1 cellular context compared by ENCODE assay signal in the genomic region with DNA sequence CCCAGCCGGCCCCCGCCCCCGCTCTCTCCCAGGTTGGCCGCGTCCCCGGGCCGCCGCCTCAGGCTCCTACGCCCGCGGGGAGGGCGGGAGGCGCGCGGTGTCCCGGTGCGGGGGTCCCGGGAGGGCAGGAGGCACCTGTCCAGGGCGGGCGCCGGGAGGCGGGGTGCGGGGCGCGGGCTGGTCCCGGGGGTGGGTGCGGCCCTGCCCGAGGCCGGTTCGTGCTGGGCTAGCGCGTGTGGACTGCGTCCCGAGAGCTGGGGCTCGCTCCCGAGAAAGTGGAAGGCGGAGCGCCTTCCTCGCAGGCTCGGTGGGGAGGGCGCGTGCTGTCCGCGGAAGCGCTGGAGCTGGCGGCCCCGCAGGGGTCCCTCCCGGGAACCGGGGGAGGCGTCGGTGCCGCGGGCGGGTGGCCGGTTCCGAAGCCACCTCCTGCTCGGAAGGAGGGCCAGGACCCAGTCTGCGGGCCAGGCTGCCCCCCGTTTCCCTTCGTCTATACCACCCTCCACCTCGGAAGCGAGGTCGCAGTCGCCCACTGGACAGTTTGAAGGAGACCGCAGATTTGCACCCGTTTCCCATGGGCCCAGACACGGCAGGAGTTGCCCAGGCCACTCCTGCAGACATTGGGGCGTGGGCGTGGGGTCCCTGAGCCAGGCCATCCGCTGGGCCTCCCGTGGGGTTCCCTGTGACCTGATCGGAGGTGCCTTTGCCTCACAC.
TF ChIP-seq lines count a peak whose summit lies in the region.

No MANE protein-coding gene starts in this region.

TF ChIP-seq in K562, 482 proteins besides CTCF, POLR2A, EP300 and RAD21 (continued from another document):
- TF ChIP-seq, protein P1, sequence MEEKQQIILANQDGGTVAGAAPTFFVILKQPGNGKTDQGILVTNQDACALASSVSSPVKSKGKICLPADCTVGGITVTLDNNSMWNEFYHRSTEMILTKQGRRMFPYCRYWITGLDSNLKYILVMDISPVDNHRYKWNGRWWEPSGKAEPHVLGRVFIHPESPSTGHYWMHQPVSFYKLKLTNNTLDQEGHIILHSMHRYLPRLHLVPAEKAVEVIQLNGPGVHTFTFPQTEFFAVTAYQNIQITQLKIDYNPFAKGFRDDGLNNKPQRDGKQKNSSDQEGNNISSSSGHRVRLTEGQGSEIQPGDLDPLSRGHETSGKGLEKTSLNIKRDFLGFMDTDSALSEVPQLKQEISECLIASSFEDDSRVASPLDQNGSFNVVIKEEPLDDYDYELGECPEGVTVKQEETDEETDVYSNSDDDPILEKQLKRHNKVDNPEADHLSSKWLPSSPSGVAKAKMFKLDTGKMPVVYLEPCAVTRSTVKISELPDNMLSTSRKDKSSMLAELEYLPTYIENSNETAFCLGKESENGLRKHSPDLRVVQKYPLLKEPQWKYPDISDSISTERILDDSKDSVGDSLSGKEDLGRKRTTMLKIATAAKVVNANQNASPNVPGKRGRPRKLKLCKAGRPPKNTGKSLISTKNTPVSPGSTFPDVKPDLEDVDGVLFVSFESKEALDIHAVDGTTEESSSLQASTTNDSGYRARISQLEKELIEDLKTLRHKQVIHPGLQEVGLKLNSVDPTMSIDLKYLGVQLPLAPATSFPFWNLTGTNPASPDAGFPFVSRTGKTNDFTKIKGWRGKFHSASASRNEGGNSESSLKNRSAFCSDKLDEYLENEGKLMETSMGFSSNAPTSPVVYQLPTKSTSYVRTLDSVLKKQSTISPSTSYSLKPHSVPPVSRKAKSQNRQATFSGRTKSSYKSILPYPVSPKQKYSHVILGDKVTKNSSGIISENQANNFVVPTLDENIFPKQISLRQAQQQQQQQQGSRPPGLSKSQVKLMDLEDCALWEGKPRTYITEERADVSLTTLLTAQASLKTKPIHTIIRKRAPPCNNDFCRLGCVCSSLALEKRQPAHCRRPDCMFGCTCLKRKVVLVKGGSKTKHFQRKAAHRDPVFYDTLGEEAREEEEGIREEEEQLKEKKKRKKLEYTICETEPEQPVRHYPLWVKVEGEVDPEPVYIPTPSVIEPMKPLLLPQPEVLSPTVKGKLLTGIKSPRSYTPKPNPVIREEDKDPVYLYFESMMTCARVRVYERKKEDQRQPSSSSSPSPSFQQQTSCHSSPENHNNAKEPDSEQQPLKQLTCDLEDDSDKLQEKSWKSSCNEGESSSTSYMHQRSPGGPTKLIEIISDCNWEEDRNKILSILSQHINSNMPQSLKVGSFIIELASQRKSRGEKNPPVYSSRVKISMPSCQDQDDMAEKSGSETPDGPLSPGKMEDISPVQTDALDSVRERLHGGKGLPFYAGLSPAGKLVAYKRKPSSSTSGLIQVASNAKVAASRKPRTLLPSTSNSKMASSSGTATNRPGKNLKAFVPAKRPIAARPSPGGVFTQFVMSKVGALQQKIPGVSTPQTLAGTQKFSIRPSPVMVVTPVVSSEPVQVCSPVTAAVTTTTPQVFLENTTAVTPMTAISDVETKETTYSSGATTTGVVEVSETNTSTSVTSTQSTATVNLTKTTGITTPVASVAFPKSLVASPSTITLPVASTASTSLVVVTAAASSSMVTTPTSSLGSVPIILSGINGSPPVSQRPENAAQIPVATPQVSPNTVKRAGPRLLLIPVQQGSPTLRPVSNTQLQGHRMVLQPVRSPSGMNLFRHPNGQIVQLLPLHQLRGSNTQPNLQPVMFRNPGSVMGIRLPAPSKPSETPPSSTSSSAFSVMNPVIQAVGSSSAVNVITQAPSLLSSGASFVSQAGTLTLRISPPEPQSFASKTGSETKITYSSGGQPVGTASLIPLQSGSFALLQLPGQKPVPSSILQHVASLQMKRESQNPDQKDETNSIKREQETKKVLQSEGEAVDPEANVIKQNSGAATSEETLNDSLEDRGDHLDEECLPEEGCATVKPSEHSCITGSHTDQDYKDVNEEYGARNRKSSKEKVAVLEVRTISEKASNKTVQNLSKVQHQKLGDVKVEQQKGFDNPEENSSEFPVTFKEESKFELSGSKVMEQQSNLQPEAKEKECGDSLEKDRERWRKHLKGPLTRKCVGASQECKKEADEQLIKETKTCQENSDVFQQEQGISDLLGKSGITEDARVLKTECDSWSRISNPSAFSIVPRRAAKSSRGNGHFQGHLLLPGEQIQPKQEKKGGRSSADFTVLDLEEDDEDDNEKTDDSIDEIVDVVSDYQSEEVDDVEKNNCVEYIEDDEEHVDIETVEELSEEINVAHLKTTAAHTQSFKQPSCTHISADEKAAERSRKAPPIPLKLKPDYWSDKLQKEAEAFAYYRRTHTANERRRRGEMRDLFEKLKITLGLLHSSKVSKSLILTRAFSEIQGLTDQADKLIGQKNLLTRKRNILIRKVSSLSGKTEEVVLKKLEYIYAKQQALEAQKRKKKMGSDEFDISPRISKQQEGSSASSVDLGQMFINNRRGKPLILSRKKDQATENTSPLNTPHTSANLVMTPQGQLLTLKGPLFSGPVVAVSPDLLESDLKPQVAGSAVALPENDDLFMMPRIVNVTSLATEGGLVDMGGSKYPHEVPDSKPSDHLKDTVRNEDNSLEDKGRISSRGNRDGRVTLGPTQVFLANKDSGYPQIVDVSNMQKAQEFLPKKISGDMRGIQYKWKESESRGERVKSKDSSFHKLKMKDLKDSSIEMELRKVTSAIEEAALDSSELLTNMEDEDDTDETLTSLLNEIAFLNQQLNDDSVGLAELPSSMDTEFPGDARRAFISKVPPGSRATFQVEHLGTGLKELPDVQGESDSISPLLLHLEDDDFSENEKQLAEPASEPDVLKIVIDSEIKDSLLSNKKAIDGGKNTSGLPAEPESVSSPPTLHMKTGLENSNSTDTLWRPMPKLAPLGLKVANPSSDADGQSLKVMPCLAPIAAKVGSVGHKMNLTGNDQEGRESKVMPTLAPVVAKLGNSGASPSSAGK (IDR thresholded peaks at IDR 0.05) = 0 out of 2 replicates have a peak, but pooled peaks have one; percentile 6
- TF ChIP-seq ZNF23 (CRISPR knock-in tag; IDR thresholded peaks at IDR 0.05) (no peak), RBBP5 (IDR thresholded peaks at IDR 0.05; ENCODE audit: borderline replicate concordance, insufficient read depth, low read length, poor library complexity, severe bottlenecking) (peak; percentile 46), FOXP1 (CRISPR knock-in tag; IDR thresholded peaks at IDR 0.05) (0 out of 2 replicates have a peak, but pooled peaks have one; percentile 24), HNRNPLL (IDR thresholded peaks at IDR 0.05; ENCODE audit: low read depth, low read length, poor library complexity, severe bottlenecking) (no peak), POU5F1 (IDR thresholded peaks at IDR 0.05; ENCODE audit: borderline replicate concordance, low read depth, low read length, partially characterized antibody) (no peak), ZBTB7A (IDR thresholded peaks at IDR 0.05; ENCODE audit: borderline replicate concordance, control insufficient read depth, low read depth, low read length) (peak; percentile 48; the same call in 1 of the 2 replicates), HDAC1 (IDR thresholded peaks at IDR 0.05) (no peak), ZNF444 (CRISPR knock-in tag; IDR thresholded peaks at IDR 0.05) (no peak), ZNF124 (CRISPR knock-in tag; IDR thresholded peaks at IDR 0.05) (no peak), FOXK2 (conservative IDR thresholded peaks at IDR 0.05 in 1 of 2, IDR thresholded peaks at IDR 0.05 in 1 of 2; ENCODE audit: low read depth in 2 of 2) (no peak)
- TF ChIP-seq, protein P2, sequence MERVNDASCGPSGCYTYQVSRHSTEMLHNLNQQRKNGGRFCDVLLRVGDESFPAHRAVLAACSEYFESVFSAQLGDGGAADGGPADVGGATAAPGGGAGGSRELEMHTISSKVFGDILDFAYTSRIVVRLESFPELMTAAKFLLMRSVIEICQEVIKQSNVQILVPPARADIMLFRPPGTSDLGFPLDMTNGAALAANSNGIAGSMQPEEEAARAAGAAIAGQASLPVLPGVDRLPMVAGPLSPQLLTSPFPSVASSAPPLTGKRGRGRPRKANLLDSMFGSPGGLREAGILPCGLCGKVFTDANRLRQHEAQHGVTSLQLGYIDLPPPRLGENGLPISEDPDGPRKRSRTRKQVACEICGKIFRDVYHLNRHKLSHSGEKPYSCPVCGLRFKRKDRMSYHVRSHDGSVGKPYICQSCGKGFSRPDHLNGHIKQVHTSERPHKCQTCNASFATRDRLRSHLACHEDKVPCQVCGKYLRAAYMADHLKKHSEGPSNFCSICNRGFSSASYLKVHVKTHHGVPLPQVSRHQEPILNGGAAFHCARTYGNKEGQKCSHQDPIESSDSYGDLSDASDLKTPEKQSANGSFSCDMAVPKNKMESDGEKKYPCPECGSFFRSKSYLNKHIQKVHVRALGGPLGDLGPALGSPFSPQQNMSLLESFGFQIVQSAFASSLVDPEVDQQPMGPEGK (CRISPR knock-in tag; IDR thresholded peaks at IDR 0.05; ENCODE audit: borderline replicate concordance) = no peak
- TF ChIP-seq, protein P3, sequence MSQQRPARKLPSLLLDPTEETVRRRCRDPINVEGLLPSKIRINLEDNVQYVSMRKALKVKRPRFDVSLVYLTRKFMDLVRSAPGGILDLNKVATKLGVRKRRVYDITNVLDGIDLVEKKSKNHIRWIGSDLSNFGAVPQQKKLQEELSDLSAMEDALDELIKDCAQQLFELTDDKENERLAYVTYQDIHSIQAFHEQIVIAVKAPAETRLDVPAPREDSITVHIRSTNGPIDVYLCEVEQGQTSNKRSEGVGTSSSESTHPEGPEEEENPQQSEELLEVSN (IDR thresholded peaks at IDR 0.05; ENCODE audit: borderline replicate concordance in 1 of 2, extremely low read depth in 1 of 2, insufficient read depth in 1 of 2, insufficient read length in 1 of 2, low read depth in 1 of 2, low read length in 1 of 2, poor library complexity in 1 of 2, severe bottlenecking in 1 of 2) = peak in 1 of 2 experiments; percentile 39
- TF ChIP-seq, protein P4, sequence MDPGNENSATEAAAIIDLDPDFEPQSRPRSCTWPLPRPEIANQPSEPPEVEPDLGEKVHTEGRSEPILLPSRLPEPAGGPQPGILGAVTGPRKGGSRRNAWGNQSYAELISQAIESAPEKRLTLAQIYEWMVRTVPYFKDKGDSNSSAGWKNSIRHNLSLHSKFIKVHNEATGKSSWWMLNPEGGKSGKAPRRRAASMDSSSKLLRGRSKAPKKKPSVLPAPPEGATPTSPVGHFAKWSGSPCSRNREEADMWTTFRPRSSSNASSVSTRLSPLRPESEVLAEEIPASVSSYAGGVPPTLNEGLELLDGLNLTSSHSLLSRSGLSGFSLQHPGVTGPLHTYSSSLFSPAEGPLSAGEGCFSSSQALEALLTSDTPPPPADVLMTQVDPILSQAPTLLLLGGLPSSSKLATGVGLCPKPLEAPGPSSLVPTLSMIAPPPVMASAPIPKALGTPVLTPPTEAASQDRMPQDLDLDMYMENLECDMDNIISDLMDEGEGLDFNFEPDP (CRISPR knock-in tag; IDR thresholded peaks at IDR 0.05) = no peak
